Comparison of ENCODE assay signal across 8 cellular contexts in genomic region chr14:53953828-53954550, GRCh38. TPM values are rescaled to one million over a fixed set of nuclear protein-coding genes. Genes with fewer than 3 reads are reported as not detected.
A peak's percentile ranks its signal among the peaks of the same experiment; 100 is the strongest.
DNase-seq lines count a peak whose midpoint lies in the region; ATAC-seq and TF ChIP-seq lines count a peak whose summit lies in the region.

No MANE protein-coding gene starts in this region.

- TF ChIP-seq POLR2A in adrenal gland (IDR thresholded peaks at IDR 0.05), result no peak

- H3K4me2 ChIP-seq in hepatocyte, result peak overlapping the region; percentile 95

- peaks cover 0 to 12% of the 10 kb centered on the region in 2 donors for H3K36me3 ChIP-seq in adrenal gland (replicated peaks in 1 of 2)
- H3K36me3 ChIP-seq in hepatocyte (replicated peaks; ENCODE audit: insufficient read depth, low read depth), result no peaks in the 10 kb centered on the region

- H3K79me2 ChIP-seq in hepatocyte, result peaks cover 63% of the 10 kb centered on the region

- peak overlapping the region; percentile 54 for H2AFZ ChIP-seq in hepatocyte

- H3K4me1 ChIP-seq in adrenal gland (replicated peaks in 1 of 2), result peaks cover 26 to 30% of the 10 kb centered on the region in 2 donors
- peaks cover 19% of the 10 kb centered on the region for H3K4me1 ChIP-seq in hepatocyte (ENCODE audit: insufficient read depth)

- no peaks in the 10 kb centered on the region for H3K9me3 ChIP-seq in adrenal gland (replicated peaks in 1 of 3)
- no peaks in the 10 kb centered on the region for H3K9me3 ChIP-seq in hepatocyte (ENCODE audit: low read depth)

- H3K4me3 ChIP-seq in adrenal gland (peak overlapping the region; percentile 1 to 76 (median 60)), hepatocyte (peak overlapping the region; percentile 89), skeletal muscle cell (ENCODE audit: low read depth, low read length) (peak overlapping the region; percentile 52)

- H3K27me3 ChIP-seq in adrenal gland (peaks cover 4% of the 10 kb centered on the region), hepatocyte (no peaks in the 10 kb centered on the region)

- H4K20me1 ChIP-seq in hepatocyte (ENCODE audit: insufficient read depth, poor library complexity, severe bottlenecking), result no peaks in the 10 kb centered on the region

- H3K9me2 ChIP-seq in hepatocyte (replicated peaks; ENCODE audit: insufficient read depth), result no peaks in the 10 kb centered on the region

- TF ChIP-seq CTCF in adrenal gland (IDR thresholded peaks at IDR 0.05) (no peak), hepatocyte (IDR thresholded peaks at IDR 0.05; ENCODE audit: poor library complexity) (no peak)

- intact Hi-C loops in adrenal gland (cut with DNase I), result loop anchor here in 1 of 2 donors (10.0 kb wide), 1 partner anchor 221 kb away; no protein-coding TSS in a partner anchor

- H3K27ac ChIP-seq in adrenal gland, result peak overlapping the region in 4 of 5 donors; percentile 53 to 90 (median 84)
- H3K27ac ChIP-seq in hepatocyte, result peak overlapping the region; percentile 95

- 0 to 2% (median 0%) methylated on average over 42 to 51 of the region's 51 CpGs for WGBS in adrenal gland, 4 donors
- under 1% methylated on average over 46 of the region's 51 CpGs for WGBS in hepatocyte (ENCODE audit: low lambda C conversion rate, missing lambda C conversion rate)

- ATAC-seq in HG02588 (IDR thresholded peaks at IDR 0.05; ENCODE audit: unreplicated experiment), result no peak
- no peak for ATAC-seq in HG03460 (IDR thresholded peaks at IDR 0.05; ENCODE audit: unreplicated experiment)

- DNase-seq in Caki2 (ENCODE audit: low read depth) (peak; percentile 44), HuH-7.5 (ENCODE audit: low spot score) (peak; percentile 58), adrenal gland (peak in 6 of 7 donors; percentile 48 to 74 (median 66)), hepatocyte (ENCODE audit: low spot score) (peak; percentile 74), skeletal muscle cell (ENCODE audit: low read depth) (no peak), GF-D8 (lab: John Stamatoyannopoulos, UW) (no peak)

- in situ Hi-C loops in Caki2 (cut with HindIII; ENCODE audit: low pct_unique_long_range_greater_than_20kb, low sequenced_read_pairs), result no loop called here

RNA-seq across cellular contexts. Expression of gene BMP4, which starts 2.6 kb away (rescaled TPM):
- total RNA-seq in Caki2 (2014; rRNA removed; shearing (Covaris generic); ENCODE audit: low replicate concordance), result 0.98 and 21.2 TPM in 2 replicates
- 10 to 100 TPM in 6 of 8 donors, 1 to 10 TPM in 2; 2.2 to 37.0 (median 19.4) TPM for total RNA-seq in adrenal gland
- polyA plus RNA-seq in adrenal gland, result 10 to 100 TPM in 2 of 3 donors, 1 to 10 TPM in 1; 4.6 to 25.6 (median 24.6) TPM
- total RNA-seq in hepatocyte, result 54.0 and 56.0 TPM in 2 replicates
- polyA plus RNA-seq in hepatocyte, result 41.2 and 50.6 TPM in 2 replicates

Comparison
In these comparisons a context has a peak if more than half of its experiments do, and no peak if none do; other contexts are left out.
1. DNase-seq: peak in Caki2 (single experiment), HuH-7.5 (single experiment), adrenal gland (6 of 7) and hepatocyte (single experiment); none in skeletal muscle cell (single experiment) and GF-D8 (single experiment).
2. Peak in every context shown above with its lines, with median percentiles within 50 percentile points of each other: H3K4me3 ChIP-seq.